1 cellular context compared by ENCODE assay signal in genomic region chr7:41046778-41047177, GRCh38.
TF ChIP-seq lines count a peak whose summit lies in the region.

No MANE protein-coding gene starts in this region.

TF ChIP-seq in GM12878, 131 proteins besides CTCF, POLR2A, EP300 and RAD21 (continued from another document):
- TF ChIP-seq RCOR1 (conservative IDR thresholded peaks at IDR 0.05; ENCODE audit: low read depth, low read length) = no peak
- TF ChIP-seq CUX1 (IDR thresholded peaks at IDR 0.05; ENCODE audit: insufficient replicate concordance, low read depth, low read length) = no peak
- TF ChIP-seq HDAC2 (IDR thresholded peaks at IDR 0.05) = no peak
- no peak for TF ChIP-seq KAT2A (conservative IDR thresholded peaks at IDR 0.05; ENCODE audit: control insufficient read depth, low read depth, low read length)
- TF ChIP-seq NFIC (IDR thresholded peaks at IDR 0.05; ENCODE audit: low read depth, low read length) = no peak
- no peak for TF ChIP-seq NKRF (conservative IDR thresholded peaks at IDR 0.05)
- no peak for TF ChIP-seq SREBF1 (IDR thresholded peaks at IDR 0.05; ENCODE audit: low read length)
- TF ChIP-seq ZNF384 (IDR thresholded peaks at IDR 0.05; ENCODE audit: borderline replicate concordance, low read depth, low read length) = no peak
- TF ChIP-seq IRF5 (IDR thresholded peaks at IDR 0.05; ENCODE audit: borderline replicate concordance) = no peak
- no peak for TF ChIP-seq HSF1 (IDR thresholded peaks at IDR 0.05; ENCODE audit: low read depth, low read length)
- TF ChIP-seq HCFC1 (IDR thresholded peaks at IDR 0.05; ENCODE audit: low read length) = no peak
- TF ChIP-seq ETV6 (conservative IDR thresholded peaks at IDR 0.05 in 1 of 2, IDR thresholded peaks at IDR 0.05 in 1 of 2; ENCODE audit: borderline replicate concordance in 1 of 2, low read depth in 1 of 2) = no peak
- TF ChIP-seq BHLHE40 (IDR thresholded peaks at IDR 0.05; ENCODE audit: borderline replicate concordance in 1 of 2, low read depth in 2 of 2, low read length in 1 of 2) = no peak
- no peak for TF ChIP-seq RAD51 (IDR thresholded peaks at IDR 0.05)
- no peak for TF ChIP-seq MYC (IDR thresholded peaks at IDR 0.05; ENCODE audit: insufficient read depth, insufficient read length, insufficient replicate concordance, low read length, severe bottlenecking)
- no peak for TF ChIP-seq ZNF207 (IDR thresholded peaks at IDR 0.05; ENCODE audit: borderline replicate concordance)
- no peak for TF ChIP-seq POLR2AphosphoS2 (IDR thresholded peaks at IDR 0.05; ENCODE audit: low read depth, low read length)
- no peak for TF ChIP-seq CHD2 (IDR thresholded peaks at IDR 0.05; ENCODE audit: borderline replicate concordance, low read depth, low read length)
